In the genomic region with DNA sequence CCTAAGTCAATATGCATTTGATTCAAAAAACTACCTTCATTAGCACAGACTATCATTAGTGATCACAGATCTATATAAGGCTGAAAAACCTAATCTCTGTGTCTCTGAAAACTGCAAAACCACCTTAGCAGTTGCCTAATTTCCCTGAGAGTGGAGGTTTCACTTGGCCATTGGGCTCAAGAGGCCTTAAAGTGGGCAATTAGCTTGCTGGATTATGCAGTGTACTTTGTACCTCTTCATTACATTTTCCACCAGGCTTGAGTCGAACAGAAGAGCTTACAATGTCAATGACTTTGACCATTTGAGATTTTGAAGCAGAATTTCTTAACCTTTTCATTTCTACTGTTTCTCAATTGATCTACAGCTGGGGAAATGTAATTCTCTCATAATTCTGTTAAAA, we compare ENCODE assay signal across 13 cellular contexts.
A peak's percentile ranks its signal among the peaks of the same experiment; 100 is the strongest.
DNase-seq lines count a peak whose midpoint lies in the region; ATAC-seq lines count a peak whose summit lies in the region.
"Had no signal": no experiment of that assay in that cellular context is flagged by ENCODE, and none has a peak within 500 bp of the region (broad histone marks: within the 10 kb centered on the region; RNA-seq: fewer than 3 reads in every experiment).

No MANE protein-coding gene starts in this region.

- no peak overlapping the region for H3K4me2 ChIP-seq in mesendoderm (ENCODE audit: low read length)
- H3K4me2 ChIP-seq: KMS-11 had no signal

- no peak overlapping the region for H2AK5ac ChIP-seq in mesendoderm (ENCODE audit: low read length)

- peak overlapping the region; percentile 60 for H3K18ac ChIP-seq in mesendoderm (ENCODE audit: low read length)

- H4K5ac ChIP-seq in mesendoderm (ENCODE audit: low read length): no peak overlapping the region

- no peaks in the 10 kb centered on the region for H3K4me1 ChIP-seq in mesendoderm (ENCODE audit: control insufficient read depth, low read depth, low read length)
- H3K4me1 ChIP-seq: BE2C had no signal

- no peak overlapping the region for H3K27ac ChIP-seq in mesendoderm (ENCODE audit: low read depth, low read length)
- H3K27ac ChIP-seq: KMS-11 had no signal

- no peaks in the 10 kb centered on the region for H3K27me3 ChIP-seq in mesendoderm (ENCODE audit: insufficient read depth, low read length, poor library complexity)
- H3K27me3 ChIP-seq: BE2C had no signal

- H3K36me3 ChIP-seq in mesendoderm (ENCODE audit: control insufficient read depth, insufficient read depth, low read length): no peaks in the 10 kb centered on the region
- H3K36me3 ChIP-seq: BE2C had no signal

- H4K8ac ChIP-seq in mesendoderm (ENCODE audit: low read depth, low read length): no peak overlapping the region

- no peak overlapping the region for H2BK5ac ChIP-seq in mesendoderm (ENCODE audit: low read length)

- H2BK120ac ChIP-seq in mesendoderm (ENCODE audit: low read depth, low read length): no peak overlapping the region

- H3K9ac ChIP-seq in mesendoderm (ENCODE audit: low read length): no peak overlapping the region
- H3K9ac ChIP-seq: KMS-11 had no signal

- H3K56ac ChIP-seq in mesendoderm (ENCODE audit: low read length): no peak overlapping the region

- no peak for ATAC-seq in GM19455 (IDR thresholded peaks at IDR 0.05; ENCODE audit: unreplicated experiment)
- ATAC-seq: HepG2 had no signal

- WGBS in mesendoderm (ENCODE audit: extremely low coverage, insufficient coverage, low lambda C conversion rate): no CpG with 5 or more reads among the region's 1 CpG

- no peak overlapping the region for H3K4me3 ChIP-seq in mesendoderm (ENCODE audit: low read length)

- peak; percentile 0 for DNase-seq in NCI-H1092 (lab: John Stamatoyannopoulos, UW)
- peak; percentile 76 for DNase-seq in NCI-H1436 treated with DMSO at 0.1 percent for 48 hours (lab: John Stamatoyannopoulos, UW)
- peak; percentile 38 to 71 for DNase-seq in NCI-H524 (lab: John Stamatoyannopoulos, UW)
- DNase-seq in mesendoderm: no peak
- no peak for DNase-seq in OCI-M2 (lab: John Stamatoyannopoulos, UW; ENCODE audit: unreplicated experiment)
- DNase-seq in activated CD4-positive, CD25-positive, alpha-beta regulatory T cell treated with anti-CD3 and anti-CD28 coated beads, Interleukin-2, amount 50 U/mL, for 72 hours: no peak
- DNase-seq: BE2C; CD4-positive, alpha-beta memory T cell; OCI-M1; T-helper 9 cell had no signal

- H3K23ac ChIP-seq in mesendoderm (ENCODE audit: low read length): no peak overlapping the region

- no peaks in the 10 kb centered on the region for H3K79me1 ChIP-seq in mesendoderm (ENCODE audit: low read length)

- H3K79me2 ChIP-seq in mesendoderm (ENCODE audit: control insufficient read depth, insufficient read depth, low read length): no peaks in the 10 kb centered on the region

- no peak overlapping the region for H3K4ac ChIP-seq in mesendoderm (ENCODE audit: low read depth, low read length)

- H2BK15ac ChIP-seq in mesendoderm (replicated peaks; ENCODE audit: low read depth): peak overlapping the region; percentile 78

Comparison
In these comparisons a context has a peak if more than half of its experiments do, and no peak if none do; other contexts are left out.
1. DNase-seq: peak in NCI-H1092 (single experiment), NCI-H1436 treated with DMSO at 0.1 percent for 48 hours (single experiment) and NCI-H524 (2 of 2); none in mesendoderm (single experiment), OCI-M2 (single experiment) and activated CD4-positive, CD25-positive, alpha-beta regulatory T cell treated with anti-CD3 and anti-CD28 coated beads, Interleukin-2, amount 50 U/mL, for 72 hours (single experiment).